Comparison of ENCODE assay signal across 14 cellular contexts in genomic region chr7:44467217-44467548, GRCh38.
"Had no signal": no experiment of that assay in that cellular context is flagged by ENCODE, and none has a peak within 500 bp of the region (broad histone marks: within the 10 kb centered on the region; RNA-seq: fewer than 3 reads in every experiment).

No MANE protein-coding gene starts in this region.

- H3K27me3 ChIP-seq: ascending aorta, breast epithelium, heart left ventricle had no signal

- H3K4me3 Mint-ChIP-seq: activated B cell treated with CpG ODN at 0.5 μM for 24 hours; dendritic cell treated with granulocyte-macrophage colony-stimulating factor and Interleukin-4, amounts not matched to agents 40 ng/mL and 50 ng/mL, for 4 days; naive B cell; T-helper 2 cell treated with Interferon-gamma antibody and Interleukin-4, amounts not matched to agents 5 μg/mL and 100 μg/mL, for 36 hours; type B pancreatic cell had no signal

- H3K36me3 ChIP-seq: breast epithelium had no signal

- H3K27me3 Mint-ChIP-seq: activated B cell treated with CpG ODN at 0.5 μM for 24 hours; dendritic cell treated with granulocyte-macrophage colony-stimulating factor and Interleukin-4, amounts not matched to agents 40 ng/mL and 50 ng/mL, for 4 days; naive B cell; type B pancreatic cell had no signal

- H3K27ac ChIP-seq: ascending aorta, breast epithelium, heart left ventricle had no signal

- H3K27ac Mint-ChIP-seq: activated B cell treated with CpG ODN at 0.5 μM for 24 hours; dendritic cell treated with granulocyte-macrophage colony-stimulating factor and Interleukin-4, amounts not matched to agents 40 ng/mL and 50 ng/mL, for 4 days; T-helper 2 cell treated with Interferon-gamma antibody and Interleukin-4, amounts not matched to agents 5 μg/mL and 100 μg/mL, for 36 hours; type B pancreatic cell had no signal

- DNase-seq: activated B cell treated with CpG ODN at 0.5 μM for 24 hours; activated CD4-positive, alpha-beta T cell treated with anti-CD3 and anti-CD28 coated beads, Interleukin-2, amount 50 U/mL, for 1 hour; effector memory CD4-positive, alpha-beta T cell; heart left ventricle; naive B cell; retina; stimulated activated CD4-positive, alpha-beta T cell treated with anti-CD3 and anti-CD28 coated beads, Interleukin-2, amount 100 ng/mL, for 48 hours; stimulated activated naive CD4-positive, alpha-beta T cell; SW 1271 had no signal

- H3K4me3 ChIP-seq: ascending aorta, breast epithelium, heart left ventricle had no signal

- ATAC-seq: heart left ventricle had no signal

- H3K4me1 ChIP-seq: breast epithelium had no signal

- H3K9me3 Mint-ChIP-seq: activated B cell treated with CpG ODN at 0.5 μM for 24 hours; dendritic cell treated with granulocyte-macrophage colony-stimulating factor and Interleukin-4, amounts not matched to agents 40 ng/mL and 50 ng/mL, for 4 days; naive B cell; T-helper 2 cell treated with Interferon-gamma antibody and Interleukin-4, amounts not matched to agents 5 μg/mL and 100 μg/mL, for 36 hours; type B pancreatic cell had no signal

- H3K9me3 ChIP-seq: ascending aorta, breast epithelium, heart left ventricle had no signal
